In genomic region chr7:129089521-129090212, GRCh38 we compare ENCODE assay signal across 8 cellular contexts. TPM values are rescaled to one million over a fixed set of nuclear protein-coding genes. Genes with fewer than 3 reads are reported as not detected.
DNase-seq lines count a peak whose midpoint lies in the region; ATAC-seq and TF ChIP-seq lines count a peak whose summit lies in the region.

No MANE protein-coding gene starts in this region.

- POLR2A ChIA-PET in activated CD4-positive, alpha-beta T cell treated with anti-CD3 and anti-CD28 coated beads for 36 hours (lab: Charles Lee): no interaction called here
- POLR2A ChIA-PET in MCF 10A (lab: Yijun Ruan, JAX): interaction anchor here (0.5 kb wide), 1 partner anchor 14 kb away, joined by 3 read pairs; no protein-coding TSS in a partner anchor

- intact Hi-C loops in activated CD4-positive, alpha-beta T cell treated with anti-CD3 and anti-CD28 coated beads for 36 hours (cut with DNase I, micrococcal nuclease): loop anchor here in 1 of 2 experiments (5.0 kb wide), 1 partner anchor 82 kb away; no protein-coding TSS in a partner anchor
- intact Hi-C loops in MCF 10A (cut with micrococcal nuclease): no loop called here

- H3K27ac Mint-ChIP-seq in activated CD4-positive, alpha-beta T cell treated with anti-CD3 and anti-CD28 coated beads for 36 hours: no peak overlapping the region
- no peak overlapping the region for H3K27ac Mint-ChIP-seq in stimulated activated effector memory CD8-positive, alpha-beta T cell treated with anti-CD3 and anti-CD28 coated beads, Interleukin-12 subunit alpha, Interleukin-12 subunit beta, amount 100 ng/mL, for 72 hours
- no peak overlapping the region for H3K27ac Mint-ChIP-seq in MCF 10A (ENCODE audit: low read depth, unreplicated experiment)

- no peak for ATAC-seq in activated CD4-positive, alpha-beta T cell treated with anti-CD3 and anti-CD28 coated beads for 36 hours
- peak; percentile 74 for ATAC-seq in HG02885 (IDR thresholded peaks at IDR 0.05; ENCODE audit: poor library complexity, unreplicated experiment)
- ATAC-seq in stimulated activated effector memory CD8-positive, alpha-beta T cell treated with anti-CD3 and anti-CD28 coated beads, Interleukin-12 subunit alpha, Interleukin-12 subunit beta, amount 100 ng/mL, for 72 hours: peak; percentile 93

- H3K36me3 ChIP-seq in OCI-LY3 (replicated peaks; ENCODE audit: low read depth, low read length): no peaks in the 10 kb centered on the region

- H3K27me3 Mint-ChIP-seq in activated CD4-positive, alpha-beta T cell treated with anti-CD3 and anti-CD28 coated beads for 36 hours: no peaks in the 10 kb centered on the region
- H3K27me3 Mint-ChIP-seq in MCF 10A (ENCODE audit: insufficient read depth, unreplicated experiment): peaks cover 10% of the 10 kb centered on the region

- H3K4me1 Mint-ChIP-seq in activated CD4-positive, alpha-beta T cell treated with anti-CD3 and anti-CD28 coated beads for 36 hours: peaks cover 10% of the 10 kb centered on the region
- peaks cover 7% of the 10 kb centered on the region for H3K4me1 Mint-ChIP-seq in stimulated activated effector memory CD8-positive, alpha-beta T cell treated with anti-CD3 and anti-CD28 coated beads, Interleukin-12 subunit alpha, Interleukin-12 subunit beta, amount 100 ng/mL, for 72 hours
- peaks cover 5% of the 10 kb centered on the region for H3K4me1 Mint-ChIP-seq in MCF 10A (ENCODE audit: insufficient read depth, unreplicated experiment)

- BruUV-seq in MCF 10A (replicated peaks; lab: Mats Ljungman, UMichigan): no TSS peak

- H3K9me3 Mint-ChIP-seq in activated CD4-positive, alpha-beta T cell treated with anti-CD3 and anti-CD28 coated beads for 36 hours (ENCODE audit: low read depth): no peaks in the 10 kb centered on the region
- no peaks in the 10 kb centered on the region for H3K9me3 Mint-ChIP-seq in stimulated activated effector memory CD8-positive, alpha-beta T cell treated with anti-CD3 and anti-CD28 coated beads, Interleukin-12 subunit alpha, Interleukin-12 subunit beta, amount 100 ng/mL, for 72 hours
- H3K9me3 Mint-ChIP-seq in MCF 10A (ENCODE audit: unreplicated experiment): no peaks in the 10 kb centered on the region

- H3K9me3 ChIP-seq in OCI-LY3 (ENCODE audit: insufficient read depth, low read length): no peaks in the 10 kb centered on the region

- 0 out of 2 replicates have a peak overlapping the region, but pooled peaks have one; percentile 19 for H2AFZ ChIP-seq in OCI-LY3 (ENCODE audit: low read depth, low read length)

- CTCF ChIA-PET in activated CD4-positive, alpha-beta T cell treated with anti-CD3 and anti-CD28 coated beads for 36 hours (lab: Charles Lee): interaction anchor here (0.6 to 2.6 kb wide), 15 partner anchors 9 to 223 kb away, joined by 3 to 14 read pairs (median 3); partner anchors contain the start of genes IRF5 and KCP
- CTCF ChIA-PET in MCF 10A (lab: Yijun Ruan, JAX): interaction anchor here (0.6 to 4.4 kb wide), 13 partner anchors 9 to 615 kb away, joined by 3 to 44 read pairs (median 4); no protein-coding TSS in a partner anchor

- peak overlapping the region; percentile 23 for H3K4me3 ChIP-seq in OCI-LY3 (ENCODE audit: low read length)

- 0 out of 2 replicates have a peak overlapping the region, but pooled peaks have one; percentile 4 for H3K9ac ChIP-seq in OCI-LY3 (ENCODE audit: low read length)

- H3K36me3 Mint-ChIP-seq in activated CD4-positive, alpha-beta T cell treated with anti-CD3 and anti-CD28 coated beads for 36 hours (ENCODE audit: low read depth): no peaks in the 10 kb centered on the region
- H3K36me3 Mint-ChIP-seq in stimulated activated effector memory CD8-positive, alpha-beta T cell treated with anti-CD3 and anti-CD28 coated beads, Interleukin-12 subunit alpha, Interleukin-12 subunit beta, amount 100 ng/mL, for 72 hours: no peaks in the 10 kb centered on the region
- H3K36me3 Mint-ChIP-seq in MCF 10A (ENCODE audit: insufficient read depth, unreplicated experiment): no peaks in the 10 kb centered on the region

- peak overlapping the region; percentile 65 for H3K4me2 ChIP-seq in OCI-LY3 (ENCODE audit: low read length)

- peaks cover 32% of the 10 kb centered on the region for H3K4me1 ChIP-seq in OCI-LY3 (ENCODE audit: low read length)

- no peaks in the 10 kb centered on the region for H3K79me2 ChIP-seq in OCI-LY3 (ENCODE audit: low read length)

- H3K27me3 ChIP-seq in OCI-LY3 (ENCODE audit: low read depth, low read length): no peaks in the 10 kb centered on the region

- peak overlapping the region; percentile 8; the same call in 1 of the 2 replicates for H3K27ac ChIP-seq in OCI-LY3 (ENCODE audit: low read length)

- no peaks in the 10 kb centered on the region for H4K20me1 ChIP-seq in OCI-LY3 (ENCODE audit: insufficient read depth, low read length)

- DNase-seq in activated CD4-positive, alpha-beta T cell treated with anti-CD3 and anti-CD28 coated beads for 36 hours: peak; percentile 16
- no peak for DNase-seq in activated CD4-positive, alpha-beta T cell treated with anti-CD3 and anti-CD28 coated beads, Interleukin-2, amount 50 U/mL, for 1 hour
- DNase-seq in stimulated activated effector memory CD8-positive, alpha-beta T cell treated with anti-CD3 and anti-CD28 coated beads, Interleukin-12 subunit alpha, Interleukin-12 subunit beta, amount 100 ng/mL, for 72 hours (ENCODE audit: low spot score in 2 of 2): peak in 1 of 2 donors; percentile 62
- DNase-seq in NCI-H1436 treated with DMSO at 0.1 percent for 48 hours (lab: John Stamatoyannopoulos, UW) (no peak), NCI-H748 (lab: John Stamatoyannopoulos, UW; ENCODE audit: unreplicated experiment) (no peak), MCF 10A (ENCODE audit: unreplicated experiment) (no peak)

- no peak overlapping the region for H3K4me3 Mint-ChIP-seq in activated CD4-positive, alpha-beta T cell treated with anti-CD3 and anti-CD28 coated beads for 36 hours
- no peak overlapping the region for H3K4me3 Mint-ChIP-seq in stimulated activated effector memory CD8-positive, alpha-beta T cell treated with anti-CD3 and anti-CD28 coated beads, Interleukin-12 subunit alpha, Interleukin-12 subunit beta, amount 100 ng/mL, for 72 hours
- H3K4me3 Mint-ChIP-seq in MCF 10A (ENCODE audit: unreplicated experiment): no peak overlapping the region

- TF ChIP-seq CTCF in OCI-LY3 (IDR thresholded peaks at IDR 0.05; ENCODE audit: low read depth, low read length): no peak
- TF ChIP-seq CTCF in MCF 10A (IDR thresholded peaks at IDR 0.05; ENCODE audit: unreplicated experiment): no peak

RNA-seq across cellular contexts. Expression of gene TNPO3, which starts 34.8 kb away (rescaled TPM):
- total RNA-seq in activated CD4-positive, alpha-beta T cell treated with anti-CD3 and anti-CD28 coated beads for 36 hours: 10 to 100 TPM; 57.7 to 60.5 TPM
- 42.3 and 44.2 TPM in 2 replicates for total RNA-seq in MCF 10A (2022)

RNA-seq across cellular contexts. Expression of gene TSPAN33, which starts 54.8 kb away (rescaled TPM):
- total RNA-seq in activated CD4-positive, alpha-beta T cell treated with anti-CD3 and anti-CD28 coated beads for 36 hours: 1 to 10 TPM; 6.5 to 7.5 TPM
- total RNA-seq in MCF 10A (2022): 1.7 TPM in 2 replicates
